In genomic region chr13:50326271-50326670, GRCh38 we compare ENCODE assay signal across 27 cellular contexts.
"Had no signal": no experiment of that assay in that cellular context is flagged by ENCODE, and none has a peak within 500 bp of the region (broad histone marks: within the 10 kb centered on the region; RNA-seq: fewer than 3 reads in every experiment).

No MANE protein-coding gene starts in this region.

- H2AFZ ChIP-seq: neural progenitor cell had no signal

- H3K36me3 ChIP-seq: gastroesophageal sphincter, heart left ventricle, neural progenitor cell, prostate gland, right atrium auricular region, suprapubic skin, transverse colon, upper lobe of right lung, uterus had no signal

- H3K9ac ChIP-seq: neural progenitor cell had no signal

- H3K9me3 ChIP-seq: gastroesophageal sphincter, prostate gland, right atrium auricular region, upper lobe of right lung, uterus had no signal

- H3K27ac ChIP-seq: coronary artery, foreskin keratinocyte, gastroesophageal sphincter, heart left ventricle, neural progenitor cell, prostate gland, right atrium auricular region, suprapubic skin, transverse colon, upper lobe of right lung had no signal

- DNase-seq: effector memory CD8-positive, alpha-beta T cell; foreskin keratinocyte; heart left ventricle; hippocampal formation; immature natural killer cell; islet precursor cell; left ventricle myocardium superior; midbrain; naive thymus-derived CD4-positive, alpha-beta T cell; stimulated activated CD4-positive, alpha-beta T cell treated with anti-CD3 and anti-CD28 coated beads, Interleukin-12 subunit alpha, Interleukin-12 subunit beta, amount 100 ng/mL, for 4 hours; stimulated activated CD4-positive, alpha-beta T cell treated with anti-CD3 and anti-CD28 coated beads, Interleukin-1b, Interleukin-23, amount 100 ng/mL, for 48 hours; stimulated activated CD4-positive, alpha-beta T cell treated with anti-CD3 and anti-CD28 coated beads, Interleukin-4, amount 100 ng/mL, for 1 hour; stimulated activated CD8-positive, alpha-beta memory T cell treated with anti-CD3 and anti-CD28 coated beads, Interleukin-4, amount 100 ng/mL, for 48 hours; stimulated activated naive CD4-positive, alpha-beta T cell; stimulated activated naive CD8-positive, alpha-beta T cell treated with anti-CD3 and anti-CD28 coated beads, Interleukin-15, amount 100 ng/mL, for 72 hours; transverse colon; upper lobe of right lung; uterus had no signal

- H3K27me3 ChIP-seq: foreskin keratinocyte, gastroesophageal sphincter, heart left ventricle, neural progenitor cell, right atrium auricular region, suprapubic skin, transverse colon, upper lobe of right lung, uterus had no signal

- H3K4me3 ChIP-seq: coronary artery, gastroesophageal sphincter, heart left ventricle, lung, neural progenitor cell, prostate gland, right atrium auricular region, smooth muscle cell, suprapubic skin, transverse colon, upper lobe of right lung, uterus had no signal

- H3K4me1 ChIP-seq: foreskin keratinocyte, gastroesophageal sphincter, heart left ventricle, neural progenitor cell, prostate gland, right atrium auricular region, suprapubic skin, upper lobe of right lung, uterus had no signal

- H3K4me2 ChIP-seq: neural progenitor cell, smooth muscle cell had no signal

- ATAC-seq: effector memory CD8-positive, alpha-beta T cell; foreskin keratinocyte; gastroesophageal sphincter; heart left ventricle; left ventricle myocardium superior; naive thymus-derived CD4-positive, alpha-beta T cell; sciatic nerve; stimulated activated naive CD8-positive, alpha-beta T cell treated with anti-CD3 and anti-CD28 coated beads, Interleukin-15, amount 100 ng/mL, for 72 hours; upper lobe of right lung had no signal
